ENCODE assay signal across 8 cellular contexts in the genomic region with DNA sequence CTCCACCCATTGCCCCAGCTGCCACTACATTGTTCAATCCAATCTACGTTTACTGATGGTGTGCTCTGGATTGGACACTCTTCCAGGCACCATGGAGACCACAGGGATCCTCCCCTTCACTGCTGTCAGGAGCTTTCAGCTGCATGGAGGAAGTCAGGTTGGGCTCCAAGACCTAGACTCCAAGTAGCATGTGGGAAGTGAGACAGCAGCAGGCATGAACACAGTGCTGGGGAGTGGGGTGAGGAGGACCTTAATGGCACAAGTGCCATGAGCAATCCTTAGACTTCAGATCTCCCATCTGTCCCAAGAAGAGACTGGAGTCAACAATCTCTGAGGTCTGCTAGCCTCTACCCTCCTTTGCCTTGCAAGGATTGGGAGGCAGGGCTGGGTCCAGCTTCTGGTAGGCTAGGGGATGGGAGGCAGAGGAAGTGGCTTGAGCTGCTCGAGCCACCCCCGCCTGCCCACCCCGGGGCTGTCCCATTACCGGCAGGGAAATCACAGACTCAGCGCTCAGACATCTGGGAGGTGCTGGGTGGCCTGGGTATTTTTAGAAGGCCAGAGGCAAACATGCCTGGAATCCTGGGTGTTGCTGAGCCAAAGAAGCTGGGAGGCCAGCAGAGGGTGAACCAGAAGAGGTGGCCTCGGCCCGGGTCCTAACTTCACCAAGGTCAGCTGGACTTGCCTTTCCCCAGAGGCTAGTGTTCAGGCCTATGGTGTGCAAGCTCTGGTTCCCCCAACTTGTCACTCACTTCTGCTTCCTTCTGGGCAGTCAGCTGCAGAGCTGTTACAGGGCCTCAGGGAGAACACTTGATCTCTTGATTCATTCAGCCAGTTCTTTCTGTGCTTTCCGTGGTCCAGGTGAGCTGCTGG. TPM values are rescaled to one million over a fixed set of nuclear protein-coding genes. Genes with fewer than 3 reads are reported as not detected.
A peak's percentile ranks its signal among the peaks of the same experiment; 100 is the strongest.
DNase-seq lines count a peak whose midpoint lies in the region; ATAC-seq lines count a peak whose summit lies in the region.

No MANE protein-coding gene starts in this region.

- peaks cover 42 to 65% (median 46%) of the 10 kb centered on the region in 3 donors for H3K4me1 Mint-ChIP-seq in T-cell

- CTCF ChIA-PET in T-cell (lab: Charles Lee): interaction anchor here in 1 of 2 donors (0.5 kb wide), 2 partner anchors 19 to 99 kb away, joined by 3 to 6 read pairs; no protein-coding TSS in a partner anchor

- peak overlapping the region; percentile 11 to 57 for H3K27ac Mint-ChIP-seq in T-cell

- DNase-seq in T-cell (no peak), left lobe of liver (ENCODE audit: low spot score) (no peak), NCI-H526 treated with DMSO at 0.1 percent for 48 hours (lab: John Stamatoyannopoulos, UW) (no peak), SW480 (ENCODE audit: low spot score) (no peak), NCI-H2196 treated with DMSO at 0.1 percent for 48 hours (lab: John Stamatoyannopoulos, UW; ENCODE audit: unreplicated experiment) (no peak)

- H3K27me3 Mint-ChIP-seq in T-cell: no peaks in the 10 kb centered on the region

- no peak overlapping the region for H3K4me3 Mint-ChIP-seq in T-cell

- H3K36me3 Mint-ChIP-seq in T-cell: no peaks in the 10 kb centered on the region

- POLR2A ChIA-PET in T-cell (lab: Charles Lee): no interaction called here

- no peaks in the 10 kb centered on the region for H3K9me3 Mint-ChIP-seq in T-cell

- ATAC-seq in GM18498 (IDR thresholded peaks at IDR 0.05; ENCODE audit: unreplicated experiment): peak; percentile 30
- ATAC-seq in HG02884 (IDR thresholded peaks at IDR 0.05; ENCODE audit: unreplicated experiment): peak; percentile 40
- ATAC-seq in T-cell (replicated peaks in 1 of 4): no peak
- ATAC-seq in left lobe of liver: peak; percentile 42
- ATAC-seq in GM18861 (IDR thresholded peaks at IDR 0.05; ENCODE audit: unreplicated experiment): no peak

RNA-seq across cellular contexts. Expression of gene FCHSD2, which starts 15.3 kb away (rescaled TPM):
- total RNA-seq in T-cell (10 to 100 TPM; 37.0 to 53.8 (median 46.3) TPM), left lobe of liver (19.2 TPM)

Comparison
In these comparisons a context has a peak if more than half of its experiments do, and no peak if none do; other contexts are left out.
1. ATAC-seq: peak in GM18498 (single experiment), HG02884 (single experiment) and left lobe of liver (single experiment); none in T-cell (0 of 4) and GM18861 (single experiment).